29 cellular contexts compared by ENCODE assay signal in genomic region chr22:36148411-36148810, GRCh38. TPM values are rescaled to one million over a fixed set of nuclear protein-coding genes. Genes with fewer than 3 reads are reported as not detected.
A peak's percentile ranks its signal among the peaks of the same experiment; 100 is the strongest.
DNase-seq lines count a peak whose midpoint lies in the region; ATAC-seq and TF ChIP-seq lines count a peak whose summit lies in the region.
"Had no signal": no experiment of that assay in that cellular context is flagged by ENCODE, and none has a peak within 500 bp of the region (broad histone marks: within the 10 kb centered on the region; RNA-seq: fewer than 3 reads in every experiment).

No MANE protein-coding gene starts in this region.

- DNase-seq in progenitor cell of endocrine pancreas (ENCODE audit: low spot score, unreplicated experiment) (no peak), NCI-H82 (lab: John Stamatoyannopoulos, UW) (no peak)
- no peak for DNase-seq in stimulated activated CD4-positive, alpha-beta T cell treated with anti-CD3 and anti-CD28 coated beads, Interleukin-1b, Interleukin-23, amount 100 ng/mL, for 48 hours
- DNase-seq: activated CD4-positive, alpha-beta T cell treated with anti-CD3 and anti-CD28 coated beads, Interleukin-2, amount 50 U/mL, for 1 hour; activated CD8-positive, alpha-beta memory T cell treated with anti-CD3 and anti-CD28 coated beads, Interleukin-2, amount 50 U/mL, for 48 hours; activated gamma-delta T cell; DMS153; heart right ventricle; left ventricle myocardium superior; MM.1S; NCI-H1436; NCI-H510A treated with DMSO at 0.1 percent for 48 hours; spleen; stimulated activated CD4-positive, alpha-beta T cell treated with anti-CD3 and anti-CD28 coated beads, Interleukin-4, amount 100 ng/mL, for 24 hours; upper lobe of right lung had no signal

- no peak overlapping the region for H3K4me3 Mint-ChIP-seq in dendritic cell treated with granulocyte-macrophage colony-stimulating factor and Interleukin-4, amounts not matched to agents 40 ng/mL and 50 ng/mL, for 4 days
- no peak overlapping the region for H3K4me3 Mint-ChIP-seq in progenitor cell of endocrine pancreas (ENCODE audit: low read depth)
- H3K4me3 Mint-ChIP-seq: CD14-positive monocyte had no signal

- no peaks in the 10 kb centered on the region for H3K9me3 Mint-ChIP-seq in dendritic cell treated with granulocyte-macrophage colony-stimulating factor and Interleukin-4, amounts not matched to agents 40 ng/mL and 50 ng/mL, for 4 days
- H3K9me3 Mint-ChIP-seq in progenitor cell of endocrine pancreas (ENCODE audit: low read depth) = peaks cover 9% of the 10 kb centered on the region

- peaks cover 4% of the 10 kb centered on the region; the same call in 1 of the 2 replicates for H3K79me2 ChIP-seq in OCI-LY1 (ENCODE audit: insufficient read depth, low read length)

- H3F3A ChIP-seq in OCI-LY1 (ENCODE audit: insufficient read depth, low read length) = no peaks in the 10 kb centered on the region

- H3K27ac ChIP-seq in BLaER1 (no peak overlapping the region), OCI-LY1 (ENCODE audit: low read depth, low read length, poor library complexity, severe bottlenecking) (peak overlapping the region; percentile 93)
- H3K27ac ChIP-seq: RWPE1, SK-N-MC, upper lobe of right lung, VCaP had no signal

- H2AFZ ChIP-seq in OCI-LY1 (ENCODE audit: low read length) = no peak overlapping the region

- TF ChIP-seq CTCF in OCI-LY1 (IDR thresholded peaks at IDR 0.05; ENCODE audit: low read length) (no peak), progenitor cell of endocrine pancreas (IDR thresholded peaks at IDR 0.05; ENCODE audit: unreplicated experiment) (no peak)

- H3K9ac ChIP-seq in BLaER1 = 0 out of 2 replicates have a peak overlapping the region, but pooled peaks have one; percentile 35
- peak overlapping the region; percentile 32; the same call in 1 of the 2 replicates for H3K9ac ChIP-seq in OCI-LY1 (ENCODE audit: low read length)

- intact Hi-C loops in dendritic cell treated with granulocyte-macrophage colony-stimulating factor and Interleukin-4, amounts not matched to agents 40 ng/mL and 50 ng/mL, for 4 days (cut with micrococcal nuclease) = no loop called here

- no peak overlapping the region for H3K4me3 ChIP-seq in BLaER1
- H3K4me3 ChIP-seq in OCI-LY1 (ENCODE audit: low read depth, low read length, poor library complexity, severe bottlenecking) = peak overlapping the region; percentile 14
- H3K4me3 ChIP-seq: HAP-1, heart right ventricle, SK-N-MC, spleen, upper lobe of right lung had no signal

- H3K4me2 ChIP-seq in BLaER1 (peak overlapping the region; percentile 59), OCI-LY1 (ENCODE audit: low read length) (peak overlapping the region; percentile 56)

- H3K4me1 ChIP-seq in BLaER1 (peaks cover 21% of the 10 kb centered on the region), OCI-LY1 (ENCODE audit: insufficient read depth, low read length, severe bottlenecking) (peaks cover 62% of the 10 kb centered on the region)
- H3K4me1 ChIP-seq: HAP-1 had no signal

- no peaks in the 10 kb centered on the region for H3K27me3 Mint-ChIP-seq in dendritic cell treated with granulocyte-macrophage colony-stimulating factor and Interleukin-4, amounts not matched to agents 40 ng/mL and 50 ng/mL, for 4 days
- no peaks in the 10 kb centered on the region for H3K27me3 Mint-ChIP-seq in progenitor cell of endocrine pancreas

- H3K27me3 ChIP-seq in BLaER1 = no peaks in the 10 kb centered on the region
- H3K27me3 ChIP-seq in OCI-LY1 (ENCODE audit: insufficient read depth, low read length) = no peaks in the 10 kb centered on the region
- H3K27me3 ChIP-seq: heart right ventricle, spleen, upper lobe of right lung had no signal

- peaks cover 11% of the 10 kb centered on the region; the same call in 1 of the 2 replicates for H3K9me3 ChIP-seq in BLaER1
- H3K9me3 ChIP-seq in OCI-LY1 (ENCODE audit: low read length) = no peaks in the 10 kb centered on the region
- H3K9me3 ChIP-seq: heart right ventricle, spleen, upper lobe of right lung had no signal

- H3K36me3 ChIP-seq in BLaER1 (peaks cover 61% of the 10 kb centered on the region), OCI-LY1 (ENCODE audit: insufficient read depth, low read length) (peaks cover 31% of the 10 kb centered on the region; the same call in 1 of the 2 replicates)
- H3K36me3 ChIP-seq: HAP-1 had no signal

- peak overlapping the region; percentile 12 for H3K27ac Mint-ChIP-seq in dendritic cell treated with granulocyte-macrophage colony-stimulating factor and Interleukin-4, amounts not matched to agents 40 ng/mL and 50 ng/mL, for 4 days
- H3K27ac Mint-ChIP-seq in progenitor cell of endocrine pancreas = peak overlapping the region; percentile 13

- H3K4me1 Mint-ChIP-seq in dendritic cell treated with granulocyte-macrophage colony-stimulating factor and Interleukin-4, amounts not matched to agents 40 ng/mL and 50 ng/mL, for 4 days (ENCODE audit: low read depth) = peaks cover 53% of the 10 kb centered on the region
- peaks cover 7% of the 10 kb centered on the region for H3K4me1 Mint-ChIP-seq in progenitor cell of endocrine pancreas (ENCODE audit: low read depth)

- H3K9me2 ChIP-seq in OCI-LY1 (ENCODE audit: low read depth, low read length) = no peaks in the 10 kb centered on the region

- peaks cover 38% of the 10 kb centered on the region for H3K36me3 Mint-ChIP-seq in dendritic cell treated with granulocyte-macrophage colony-stimulating factor and Interleukin-4, amounts not matched to agents 40 ng/mL and 50 ng/mL, for 4 days (ENCODE audit: low read depth)
- H3K36me3 Mint-ChIP-seq in progenitor cell of endocrine pancreas (ENCODE audit: insufficient read depth) = peaks cover 4% of the 10 kb centered on the region

- no peak for ATAC-seq in GM21381 (IDR thresholded peaks at IDR 0.05; ENCODE audit: unreplicated experiment)
- ATAC-seq: left ventricle myocardium superior, upper lobe of right lung had no signal

- H4K20me1 ChIP-seq in BLaER1 = peaks cover 15% of the 10 kb centered on the region; the same call in 1 of the 2 replicates
- H4K20me1 ChIP-seq in OCI-LY1 (ENCODE audit: insufficient read depth, low read length) = no peaks in the 10 kb centered on the region

RNA-seq across cellular contexts. Expression of gene APOL3, which starts 12.1 kb away (rescaled TPM):
- not detected in 2 replicates for total RNA-seq in progenitor cell of endocrine pancreas

RNA-seq across cellular contexts. Expression of gene APOL4, which starts 53.2 kb away (rescaled TPM):
- not detected in 2 replicates for total RNA-seq in progenitor cell of endocrine pancreas
- total RNA-seq: astrocyte, epithelial cell of proximal tubule, fibroblast of villous mesenchyme, mononuclear cell, renal cortical epithelial cell had no signal
